17 cellular contexts compared by ENCODE assay signal in the genomic region with DNA sequence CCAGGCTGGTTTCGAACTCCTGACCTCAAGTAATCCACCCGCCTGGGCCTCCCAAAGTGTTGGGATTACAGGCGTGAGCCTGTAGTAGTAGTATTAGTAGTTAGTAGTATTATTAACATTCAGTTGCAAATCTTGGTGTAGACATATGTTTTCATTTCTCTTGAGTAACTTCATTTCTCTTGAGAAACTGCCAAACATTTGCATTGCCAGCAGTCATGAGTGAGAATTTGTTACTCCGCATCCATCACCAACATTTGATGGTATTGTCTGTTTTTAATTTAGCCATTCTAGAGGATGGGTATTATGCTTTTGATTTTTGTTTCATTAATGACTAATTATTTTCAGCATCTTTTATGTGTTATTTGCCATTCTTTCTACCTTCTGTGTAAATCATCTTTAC. TPM values are rescaled to one million over a fixed set of nuclear protein-coding genes. Genes with fewer than 3 reads are reported as not detected.
DNase-seq lines count a peak whose midpoint lies in the region; ATAC-seq and TF ChIP-seq lines count a peak whose summit lies in the region.
"Had no signal": no experiment of that assay in that cellular context is flagged by ENCODE, and none has a peak within 500 bp of the region (broad histone marks: within the 10 kb centered on the region; RNA-seq: fewer than 3 reads in every experiment).

No MANE protein-coding gene starts in this region.

- H3K27me3 ChIP-seq in endodermal cell (ENCODE audit: control insufficient read depth, insufficient read depth, low read length, poor library complexity, severe bottlenecking) = no peaks in the 10 kb centered on the region

- no peak for TF ChIP-seq CTCF in choroid plexus epithelial cell (conservative IDR thresholded peaks at IDR 0.05; ENCODE audit: low read depth, low read length)
- no peak for TF ChIP-seq CTCF in fibroblast of the aortic adventitia (IDR thresholded peaks at IDR 0.05; ENCODE audit: insufficient read depth, low read length)
- no peak for TF ChIP-seq CTCF in CD14-positive monocyte (IDR thresholded peaks at IDR 0.05)
- no peak for TF ChIP-seq CTCF in endodermal cell (conservative IDR thresholded peaks at IDR 0.05)

- H3K27ac ChIP-seq in endodermal cell (ENCODE audit: low read depth, low read length) = no peak overlapping the region

- no peaks in the 10 kb centered on the region for H3K4me1 ChIP-seq in endodermal cell (ENCODE audit: control insufficient read depth, insufficient read depth, low read length)

- no peak overlapping the region for H3K4me3 Mint-ChIP-seq in CD14-positive monocyte
- H3K4me3 Mint-ChIP-seq in endodermal cell = no peak overlapping the region

- no peak overlapping the region for H3K27ac Mint-ChIP-seq in CD14-positive monocyte
- no peak overlapping the region for H3K27ac Mint-ChIP-seq in endodermal cell

- H3K36me3 Mint-ChIP-seq in CD14-positive monocyte = peaks cover 4 to 5% of the 10 kb centered on the region in 2 donors
- H3K36me3 Mint-ChIP-seq in endodermal cell (ENCODE audit: low read depth) = peaks cover 3% of the 10 kb centered on the region
- H3K36me3 Mint-ChIP-seq: CD8-positive, alpha-beta memory T cell had no signal

- no peak overlapping the region for H3K4me3 ChIP-seq in choroid plexus epithelial cell (ENCODE audit: low read depth, low read length)
- H3K4me3 ChIP-seq in fibroblast of the aortic adventitia (ENCODE audit: low read depth, low read length) = no peak overlapping the region
- no peak overlapping the region for H3K4me3 ChIP-seq in endodermal cell (ENCODE audit: low read length)

- no peaks in the 10 kb centered on the region for H3K9me3 ChIP-seq in endodermal cell (ENCODE audit: control insufficient read depth, low read length)

- 98% methylated on average over 4 of the region's 4 CpGs; no CpG with 5 or more reads in 1 of the 2 experiments for WGBS in endodermal cell (ENCODE audit: insufficient coverage in 1 of 2, insufficient read length in 1 of 2), 2 experiments

- ATAC-seq in HG03469 (IDR thresholded peaks at IDR 0.05; ENCODE audit: unreplicated experiment) (no peak), HG03045 (IDR thresholded peaks at IDR 0.05; ENCODE audit: unreplicated experiment) (no peak)
- ATAC-seq: Right ventricle myocardium inferior had no signal

- H3K9me3 Mint-ChIP-seq in CD14-positive monocyte (peaks cover 0 to 8% (median 0%) of the 10 kb centered on the region in 7 donors), endodermal cell (no peaks in the 10 kb centered on the region)
- H3K9me3 Mint-ChIP-seq: CD8-positive, alpha-beta memory T cell had no signal

- intact Hi-C loops in CD14-positive monocyte (cut with micrococcal nuclease) = no loop called here

- DNase-seq in GM03348 (ENCODE audit: low spot score) (peak; percentile 60), choroid plexus epithelial cell (ENCODE audit: low read depth) (peak; percentile 44), fibroblast of the aortic adventitia (ENCODE audit: low read depth) (peak; percentile 35), CD14-positive monocyte (ENCODE audit: low spot score) (no peak), endodermal cell (no peak)
- DNase-seq: CD8-positive, alpha-beta memory T cell; GF-D8; Karpas-422; MV-4-11; NCI-H1105 treated with DMSO at 0.1 percent for 48 hours; NCI-H187; NCI-H526 treated with DMSO at 0.1 percent for 48 hours had no signal

- H3K9ac ChIP-seq in endodermal cell (ENCODE audit: extremely low read depth, low read length, poor library complexity, severe bottlenecking) = no peak overlapping the region

- no peaks in the 10 kb centered on the region for H3K36me3 ChIP-seq in endodermal cell (ENCODE audit: control insufficient read depth, insufficient read depth, low read length)

- H3K4me1 Mint-ChIP-seq in CD14-positive monocyte (peaks cover 27% of the 10 kb centered on the region), endodermal cell (peaks cover 17% of the 10 kb centered on the region)

- H3K27me3 Mint-ChIP-seq in CD14-positive monocyte (ENCODE audit: low read depth in 3 of 3) (peaks cover 0 to 6% (median 0%) of the 10 kb centered on the region in 3 donors), endodermal cell (ENCODE audit: insufficient read depth) (no peaks in the 10 kb centered on the region)
- H3K27me3 Mint-ChIP-seq: CD8-positive, alpha-beta memory T cell had no signal

RNA-seq across cellular contexts. Expression of gene ERVFRD-1, which starts 1.5 kb away (rescaled TPM):
- total RNA-seq in fibroblast of the aortic adventitia (ENCODE audit: low replicate concordance) = not detected in 2 replicates
- under 1 TPM; 0.05 to 0.06 TPM for polyA plus RNA-seq in CD14-positive monocyte
- not detected for total RNA-seq in endodermal cell
- not detected for polyA plus RNA-seq in endodermal cell (2013, experiment 1 of 2)
- not detected for polyA plus RNA-seq in endodermal cell (2013, experiment 2 of 2)
- total RNA-seq: CD8-positive, alpha-beta memory T cell; Daoy; M059J had no signal

RNA-seq across cellular contexts. Expression of gene SMIM13, which starts 19.4 kb away (rescaled TPM):
- 2.3 and 8.1 TPM in 2 replicates for total RNA-seq in fibroblast of the aortic adventitia (ENCODE audit: low replicate concordance)
- 1 to 10 TPM; 1.4 to 3.4 TPM for polyA plus RNA-seq in CD14-positive monocyte
- 10 to 100 TPM; 12.2 TPM for total RNA-seq in endodermal cell
- polyA plus RNA-seq in endodermal cell (2013, experiment 1 of 2) = 13.0 TPM
- 12.5 TPM for polyA plus RNA-seq in endodermal cell (2013, experiment 2 of 2)

Comparison
In these comparisons a context has a peak if more than half of its experiments do, and no peak if none do; other contexts are left out.
1. DNase-seq: peak in GM03348 (single experiment), choroid plexus epithelial cell (single experiment) and fibroblast of the aortic adventitia (single experiment); none in CD14-positive monocyte (single experiment) and endodermal cell (single experiment).